8 cellular contexts compared by ENCODE assay signal in the genomic region with DNA sequence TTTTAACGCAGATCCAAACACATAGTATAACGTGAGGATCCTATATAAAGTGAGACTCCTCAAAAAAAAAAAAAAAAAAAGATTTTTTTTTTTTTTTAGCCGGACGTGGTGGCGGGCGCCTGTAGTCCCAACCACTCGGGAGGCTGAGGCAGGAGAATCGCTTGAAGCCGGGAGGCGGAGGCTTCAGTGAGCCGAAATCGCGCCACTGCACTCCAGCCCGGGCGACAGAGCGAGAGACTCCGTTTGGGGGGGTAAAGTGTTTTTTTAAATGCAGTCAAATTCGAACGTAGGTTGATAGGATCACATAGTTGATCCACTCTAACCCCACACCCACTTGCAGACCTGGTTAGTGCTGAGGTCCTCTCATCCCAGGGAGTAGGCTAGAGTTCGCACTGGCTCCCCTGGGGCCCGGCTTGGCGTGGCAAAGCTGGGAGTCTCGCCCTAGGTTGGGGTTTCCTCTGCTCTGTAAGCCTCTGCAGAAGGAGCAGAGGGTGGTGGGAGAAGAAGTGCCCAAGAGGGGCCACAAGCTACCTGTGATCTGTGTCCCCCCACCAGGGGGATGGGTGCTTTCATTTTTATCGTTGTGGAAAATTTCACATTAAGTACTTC. TPM values are rescaled to one million over a fixed set of nuclear protein-coding genes. Genes with fewer than 3 reads are reported as not detected.
A peak's percentile ranks its signal among the peaks of the same experiment; 100 is the strongest.
DNase-seq lines count a peak whose midpoint lies in the region; ATAC-seq and TF ChIP-seq lines count a peak whose summit lies in the region.

No MANE protein-coding gene starts in this region.

- H3K9me3 Mint-ChIP-seq in WTC11 = no peaks in the 10 kb centered on the region

- POLR2A ChIA-PET in WTC11 (lab: Charles Lee) = interaction anchor here (0.6 kb wide), 1 partner anchor 215 kb away, joined by 4 read pairs; no protein-coding TSS in a partner anchor

- peak overlapping the region; percentile 75 for H3K9ac ChIP-seq in smooth muscle cell (ENCODE audit: low read depth)

- H3K4me3 Mint-ChIP-seq in WTC11 = peak overlapping the region; percentile 83

- no peaks in the 10 kb centered on the region for H3K36me3 ChIP-seq in smooth muscle cell (ENCODE audit: low read depth)

- H2AFZ ChIP-seq in smooth muscle cell (ENCODE audit: low read depth) = no peak overlapping the region

- H3K27ac ChIP-seq in right cardiac atrium (ENCODE audit: low read length) (no peak overlapping the region), smooth muscle cell (ENCODE audit: low read depth) (peak overlapping the region; percentile 72)

- H3K4me1 Mint-ChIP-seq in WTC11 = peaks cover 12% of the 10 kb centered on the region

- H3K4me1 ChIP-seq in right cardiac atrium (ENCODE audit: control insufficient read depth, insufficient read depth, low read length) (no peaks in the 10 kb centered on the region), smooth muscle cell (ENCODE audit: low read depth) (peaks cover 13% of the 10 kb centered on the region)

- H3K9me3 ChIP-seq in right cardiac atrium (ENCODE audit: control insufficient read depth, low read length) (no peaks in the 10 kb centered on the region), smooth muscle cell (replicated peaks; ENCODE audit: low read depth) (no peaks in the 10 kb centered on the region)

- no peak overlapping the region for H3K27ac Mint-ChIP-seq in WTC11

- H3K27me3 ChIP-seq in right cardiac atrium (ENCODE audit: control insufficient read depth, insufficient read depth) = no peaks in the 10 kb centered on the region
- H3K27me3 ChIP-seq in smooth muscle cell (ENCODE audit: low read depth) = no peaks in the 10 kb centered on the region

- intact Hi-C loops in right cardiac atrium (cut with DNase I) = no loop called here

- H3K4me3 ChIP-seq in right cardiac atrium (ENCODE audit: low read length) (peak overlapping the region; percentile 50), smooth muscle cell (peak overlapping the region; percentile 64)

- no peaks in the 10 kb centered on the region for H3F3A ChIP-seq in smooth muscle cell (ENCODE audit: low read depth)

- peaks cover 6% of the 10 kb centered on the region for H3K79me2 ChIP-seq in smooth muscle cell (ENCODE audit: low read depth)

- H4K20me1 ChIP-seq in smooth muscle cell (ENCODE audit: low read depth) = no peaks in the 10 kb centered on the region

- CTCF ChIA-PET in WTC11 (lab: Charles Lee) = interaction anchor here (0.6 kb wide), 1 partner anchor 350 kb away, joined by 4 read pairs; no protein-coding TSS in a partner anchor

- H3K36me3 Mint-ChIP-seq in WTC11 = peaks cover 4% of the 10 kb centered on the region

- in situ Hi-C loops in G401 (cut with HindIII; ENCODE audit: low sequenced_read_pairs) = no loop called here

- H3K4me2 ChIP-seq in smooth muscle cell = peak overlapping the region; percentile 94

- 35% methylated on average over 24 of the region's 24 CpGs for WGBS in right cardiac atrium
- 19% methylated on average over 24 of the region's 24 CpGs for WGBS in smooth muscle cell (ENCODE audit: low lambda C conversion rate)

- ATAC-seq in WTC11 (no peak), right cardiac atrium (no peak), GM19463 (IDR thresholded peaks at IDR 0.05; ENCODE audit: unreplicated experiment) (no peak)

- DNase-seq in NCI-H2227 (lab: John Stamatoyannopoulos, UW; ENCODE audit: unreplicated experiment) (peak; percentile 81), NCI-H2227 treated with DMSO at 0.1 percent for 48 hours (lab: John Stamatoyannopoulos, UW) (no peak), WTC11 (ENCODE audit: low spot score) (no peak), right cardiac atrium (no peak), smooth muscle cell (lab: John Stamatoyannopoulos, UW; ENCODE audit: unreplicated experiment) (no peak), G401 (ENCODE audit: low spot score) (no peak), T-helper 9 cell (no peak)

- no peak for TF ChIP-seq CTCF in WTC11 (IDR thresholded peaks at IDR 0.05)
- no peak for TF ChIP-seq CTCF in smooth muscle cell (IDR thresholded peaks at IDR 0.05; ENCODE audit: borderline replicate concordance, insufficient read depth, poor library complexity, severe bottlenecking)

- peaks cover 35% of the 10 kb centered on the region for H3K27me3 Mint-ChIP-seq in WTC11 (ENCODE audit: low read depth)

TF ChIP-seq in WTC11, 78 proteins besides CTCF, POLR2A, EP300 and RAD21:
- no peak for TF ChIP-seq CREM (CRISPR knock-in tag; IDR thresholded peaks at IDR 0.05)
- TF ChIP-seq EMX1 (CRISPR knock-in tag; IDR thresholded peaks at IDR 0.05) = no peak
- TF ChIP-seq GABPB1 (CRISPR knock-in tag; IDR thresholded peaks at IDR 0.05) = no peak
- no peak for TF ChIP-seq NR3C1 (CRISPR knock-in tag; conservative IDR thresholded peaks at IDR 0.05; ENCODE audit: low read depth)
- TF ChIP-seq, protein P1, sequence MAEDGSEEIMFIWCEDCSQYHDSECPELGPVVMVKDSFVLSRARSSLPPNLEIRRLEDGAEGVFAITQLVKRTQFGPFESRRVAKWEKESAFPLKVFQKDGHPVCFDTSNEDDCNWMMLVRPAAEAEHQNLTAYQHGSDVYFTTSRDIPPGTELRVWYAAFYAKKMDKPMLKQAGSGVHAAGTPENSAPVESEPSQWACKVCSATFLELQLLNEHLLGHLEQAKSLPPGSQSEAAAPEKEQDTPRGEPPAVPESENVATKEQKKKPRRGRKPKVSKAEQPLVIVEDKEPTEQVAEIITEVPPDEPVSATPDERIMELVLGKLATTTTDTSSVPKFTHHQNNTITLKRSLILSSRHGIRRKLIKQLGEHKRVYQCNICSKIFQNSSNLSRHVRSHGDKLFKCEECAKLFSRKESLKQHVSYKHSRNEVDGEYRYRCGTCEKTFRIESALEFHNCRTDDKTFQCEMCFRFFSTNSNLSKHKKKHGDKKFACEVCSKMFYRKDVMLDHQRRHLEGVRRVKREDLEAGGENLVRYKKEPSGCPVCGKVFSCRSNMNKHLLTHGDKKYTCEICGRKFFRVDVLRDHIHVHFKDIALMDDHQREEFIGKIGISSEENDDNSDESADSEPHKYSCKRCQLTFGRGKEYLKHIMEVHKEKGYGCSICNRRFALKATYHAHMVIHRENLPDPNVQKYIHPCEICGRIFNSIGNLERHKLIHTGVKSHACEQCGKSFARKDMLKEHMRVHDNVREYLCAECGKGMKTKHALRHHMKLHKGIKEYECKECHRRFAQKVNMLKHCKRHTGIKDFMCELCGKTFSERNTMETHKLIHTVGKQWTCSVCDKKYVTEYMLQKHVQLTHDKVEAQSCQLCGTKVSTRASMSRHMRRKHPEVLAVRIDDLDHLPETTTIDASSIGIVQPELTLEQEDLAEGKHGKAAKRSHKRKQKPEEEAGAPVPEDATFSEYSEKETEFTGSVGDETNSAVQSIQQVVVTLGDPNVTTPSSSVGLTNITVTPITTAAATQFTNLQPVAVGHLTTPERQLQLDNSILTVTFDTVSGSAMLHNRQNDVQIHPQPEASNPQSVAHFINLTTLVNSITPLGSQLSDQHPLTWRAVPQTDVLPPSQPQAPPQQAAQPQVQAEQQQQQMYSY (CRISPR knock-in tag; IDR thresholded peaks at IDR 0.05) = no peak
- no peak for TF ChIP-seq ZNF219 (CRISPR knock-in tag; IDR thresholded peaks at IDR 0.05; ENCODE audit: borderline replicate concordance)
- TF ChIP-seq, protein P2, sequence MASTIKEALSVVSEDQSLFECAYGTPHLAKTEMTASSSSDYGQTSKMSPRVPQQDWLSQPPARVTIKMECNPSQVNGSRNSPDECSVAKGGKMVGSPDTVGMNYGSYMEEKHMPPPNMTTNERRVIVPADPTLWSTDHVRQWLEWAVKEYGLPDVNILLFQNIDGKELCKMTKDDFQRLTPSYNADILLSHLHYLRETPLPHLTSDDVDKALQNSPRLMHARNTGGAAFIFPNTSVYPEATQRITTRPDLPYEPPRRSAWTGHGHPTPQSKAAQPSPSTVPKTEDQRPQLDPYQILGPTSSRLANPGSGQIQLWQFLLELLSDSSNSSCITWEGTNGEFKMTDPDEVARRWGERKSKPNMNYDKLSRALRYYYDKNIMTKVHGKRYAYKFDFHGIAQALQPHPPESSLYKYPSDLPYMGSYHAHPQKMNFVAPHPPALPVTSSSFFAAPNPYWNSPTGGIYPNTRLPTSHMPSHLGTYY (CRISPR knock-in tag; IDR thresholded peaks at IDR 0.05) = no peak
- TF ChIP-seq ESRRA (CRISPR knock-in tag; IDR thresholded peaks at IDR 0.05; ENCODE audit: borderline replicate concordance) = no peak

RNA-seq across cellular contexts. Expression of a gene that starts 6.5 kb away (rescaled TPM):
- total RNA-seq in WTC11 (2021) = 1.1 to 1.8 TPM (median 1.5 TPM) in 3 replicates
- not detected for total RNA-seq in right cardiac atrium
- not detected for polyA plus RNA-seq in right cardiac atrium
- total RNA-seq in smooth muscle cell = not detected in 2 replicates
- polyA plus RNA-seq in smooth muscle cell = 0.96 and 2.2 TPM in 2 replicates
- total RNA-seq in G401 (2014; rRNA removed; shearing (Covaris generic)) = not detected in 2 replicates

RNA-seq across cellular contexts. Expression of a gene that starts 6.5 kb away (rescaled TPM):
- total RNA-seq in WTC11 (2021) = 6.6 to 6.8 TPM (median 6.8 TPM) in 3 replicates
- total RNA-seq in right cardiac atrium = 10 to 100 TPM; 19.2 to 22.6 (median 20.2) TPM
- 13.6 TPM for polyA plus RNA-seq in right cardiac atrium
- total RNA-seq in smooth muscle cell = 5.0 and 16.9 TPM in 2 replicates
- polyA plus RNA-seq in smooth muscle cell = 9.1 and 12.7 TPM in 2 replicates
- total RNA-seq in G401 (2014; rRNA removed; shearing (Covaris generic)) = 25.8 and 60.2 TPM in 2 replicates

RNA-seq across cellular contexts. Expression of a gene that starts 14.9 kb away (rescaled TPM):
- total RNA-seq in WTC11 (2021) = 1,498 to 1,502 TPM (median 1,501 TPM) in 3 replicates
- 100 to 1,000 TPM; 513 to 681 (median 600) TPM for total RNA-seq in right cardiac atrium
- polyA plus RNA-seq in right cardiac atrium = 566 TPM
- 1,602 and 1,773 TPM in 2 replicates for total RNA-seq in smooth muscle cell
- polyA plus RNA-seq in smooth muscle cell = 650 and 684 TPM in 2 replicates
- 2,081 and 2,975 TPM in 2 replicates for total RNA-seq in G401 (2014; rRNA removed; shearing (Covaris generic))

RNA-seq across cellular contexts. Expression of a gene that starts 21.1 kb away (rescaled TPM):
- 3.4 to 4.9 TPM (median 4.6 TPM) in 3 replicates for total RNA-seq in WTC11 (2021)
- total RNA-seq in right cardiac atrium = under 1 TPM; 0.33 to 0.82 (median 0.55) TPM
- 0.52 TPM for polyA plus RNA-seq in right cardiac atrium
- 4.4 and 5.9 TPM in 2 replicates for total RNA-seq in smooth muscle cell
- 7.8 and 8.4 TPM in 2 replicates for polyA plus RNA-seq in smooth muscle cell
- total RNA-seq in G401 (2014; rRNA removed; shearing (Covaris generic)) = 9.2 and 9.6 TPM in 2 replicates

RNA-seq across cellular contexts. Expression of a gene that starts 38.0 kb away (rescaled TPM):
- 2.3 to 2.7 TPM (median 2.6 TPM) in 3 replicates for total RNA-seq in WTC11 (2021)
- 1 to 10 TPM; 6.4 to 7.5 (median 6.8) TPM for total RNA-seq in right cardiac atrium
- polyA plus RNA-seq in right cardiac atrium = 2.4 TPM
- total RNA-seq in smooth muscle cell = 0.63 and 2.3 TPM in 2 replicates
- polyA plus RNA-seq in smooth muscle cell = 0.40 and 0.69 TPM in 2 replicates
- not detected in 2 replicates for total RNA-seq in G401 (2014; rRNA removed; shearing (Covaris generic))
